ENCODE assay signal across 17 cellular contexts in genomic region chr17:17062356-17062755, GRCh38. TPM values are rescaled to one million over a fixed set of nuclear protein-coding genes. Genes with fewer than 3 reads are reported as not detected.
A peak's percentile ranks its signal among the peaks of the same experiment; 100 is the strongest.
DNase-seq lines count a peak whose midpoint lies in the region; ATAC-seq and TF ChIP-seq lines count a peak whose summit lies in the region.
"Had no signal": no experiment of that assay in that cellular context is flagged by ENCODE, and none has a peak within 500 bp of the region (broad histone marks: within the 10 kb centered on the region; RNA-seq: fewer than 3 reads in every experiment).

No MANE protein-coding gene starts in this region.

- H3K36me3 ChIP-seq in BLaER1 (peaks cover 53% of the 10 kb centered on the region), RWPE2 (ENCODE audit: low read depth) (peaks cover 41% of the 10 kb centered on the region), psoas muscle (ENCODE audit: insufficient read depth in 1 of 2, low read depth in 1 of 2) (peaks cover 0 to 14% of the 10 kb centered on the region in 2 donors)
- H3K36me3 ChIP-seq: ovary had no signal

- peak overlapping the region; percentile 77 for H3K4me2 ChIP-seq in BLaER1
- H3K4me2 ChIP-seq: GM23338 had no signal

- DNase-seq in RWPE2 (ENCODE audit: low spot score) (peak; percentile 23), fibroblast of villous mesenchyme (ENCODE audit: low read depth) (peak; percentile 33), psoas muscle (no peak), inferior parietal cortex (ENCODE audit: extremely low spot score) (no peak)
- no peak for DNase-seq in activated CD4-positive, alpha-beta T cell treated with anti-CD3 and anti-CD28 coated beads, Interleukin-2, amount 50 U/mL, for 4 hours
- no peak for DNase-seq in stimulated activated naive CD4-positive, alpha-beta T cell (lab: John Stamatoyannopoulos, UW)
- DNase-seq: activated CD4-positive, alpha-beta T cell treated with anti-CD3 and anti-CD28 coated beads, Interleukin-2, amount 10 ng/mL, durations not matched to agents 7 days and 5 days; NCI-H1694; NCI-H69; RPMI8226 had no signal

- H3K27me3 ChIP-seq in BLaER1: no peaks in the 10 kb centered on the region
- no peaks in the 10 kb centered on the region for H3K27me3 ChIP-seq in RWPE2 (ENCODE audit: insufficient read depth, poor library complexity, severe bottlenecking)
- no peaks in the 10 kb centered on the region for H3K27me3 ChIP-seq in psoas muscle (ENCODE audit: insufficient read depth in 3 of 3, low read length in 2 of 3)
- H3K27me3 ChIP-seq: heart left ventricle, ovary, vagina had no signal

- H3K4me1 ChIP-seq in BLaER1: peaks cover 100% of the 10 kb centered on the region
- H3K4me1 ChIP-seq in RWPE2 (ENCODE audit: insufficient read depth, poor library complexity, severe bottlenecking): peaks cover 30% of the 10 kb centered on the region
- H3K4me1 ChIP-seq in psoas muscle: peaks cover 90% of the 10 kb centered on the region

- 59 to 73% (median 60%) methylated on average over 11 of the region's 11 CpGs for WGBS in psoas muscle, 3 donors

- intact Hi-C loops in psoas muscle (cut with DNase I): no loop called here

- H3K4me3 ChIP-seq in BLaER1: peak overlapping the region; percentile 22
- H3K4me3 ChIP-seq in RWPE2 (ENCODE audit: severe bottlenecking): no peak overlapping the region
- no peak overlapping the region for H3K4me3 ChIP-seq in fibroblast of villous mesenchyme (ENCODE audit: low read depth, low read length)
- H3K4me3 ChIP-seq in psoas muscle: no peak overlapping the region
- H3K4me3 ChIP-seq: GM23338, heart left ventricle, ovary, vagina had no signal

- peak overlapping the region; percentile 82 for H3K27ac ChIP-seq in BLaER1
- peak overlapping the region; percentile 40 for H3K27ac ChIP-seq in RWPE2 (ENCODE audit: poor library complexity, severe bottlenecking)
- H3K27ac ChIP-seq in psoas muscle: peak overlapping the region; percentile 81
- H3K27ac ChIP-seq: C4-2B, ovary, vagina had no signal

- H3K9ac ChIP-seq in BLaER1: peak overlapping the region; percentile 51

- H3K9me3 ChIP-seq in BLaER1 (no peaks in the 10 kb centered on the region), RWPE2 (ENCODE audit: severe bottlenecking) (no peaks in the 10 kb centered on the region), psoas muscle (no peaks in the 10 kb centered on the region)
- H3K9me3 ChIP-seq: heart left ventricle, ovary, vagina had no signal

- peaks cover 100% of the 10 kb centered on the region for H4K20me1 ChIP-seq in BLaER1

- ATAC-seq in RWPE2 (ENCODE audit: low read depth) (no peak), psoas muscle (no peak), GM18520 (IDR thresholded peaks at IDR 0.05; ENCODE audit: unreplicated experiment) (no peak)
- ATAC-seq: GM23338 had no signal

- TF ChIP-seq CTCF in RWPE2 (IDR thresholded peaks at IDR 0.05; ENCODE audit: poor library complexity, severe bottlenecking): no peak
- no peak for TF ChIP-seq CTCF in fibroblast of villous mesenchyme (IDR thresholded peaks at IDR 0.05; ENCODE audit: insufficient read depth, low read depth, low read length)
- TF ChIP-seq CTCF in psoas muscle (IDR thresholded peaks at IDR 0.05): no peak

RNA-seq across cellular contexts. Expression of gene MPRIP, which starts 20.1 kb away (rescaled TPM):
- total RNA-seq in fibroblast of villous mesenchyme (157 and 178 TPM in 2 replicates), psoas muscle (100 to 1,000 TPM; 228 to 322 (median 258) TPM)
- 100 to 1,000 TPM; 142 to 270 (median 184) TPM for polyA plus RNA-seq in psoas muscle

Comparison
In these comparisons a context has a peak if more than half of its experiments do, and no peak if none do; other contexts are left out.
1. DNase-seq: peak in RWPE2 (single experiment) and fibroblast of villous mesenchyme (single experiment); none in psoas muscle (0 of 2), inferior parietal cortex (single experiment), activated CD4-positive, alpha-beta T cell treated with anti-CD3 and anti-CD28 coated beads, Interleukin-2, amount 50 U/mL, for 4 hours (0 of 2) and stimulated activated naive CD4-positive, alpha-beta T cell (0 of 6).
2. Peak in every context shown above with its lines, with median percentiles within 50 percentile points of each other: H3K27ac ChIP-seq.